Comparison of ENCODE assay signal across 1 cellular context in the genomic region with DNA sequence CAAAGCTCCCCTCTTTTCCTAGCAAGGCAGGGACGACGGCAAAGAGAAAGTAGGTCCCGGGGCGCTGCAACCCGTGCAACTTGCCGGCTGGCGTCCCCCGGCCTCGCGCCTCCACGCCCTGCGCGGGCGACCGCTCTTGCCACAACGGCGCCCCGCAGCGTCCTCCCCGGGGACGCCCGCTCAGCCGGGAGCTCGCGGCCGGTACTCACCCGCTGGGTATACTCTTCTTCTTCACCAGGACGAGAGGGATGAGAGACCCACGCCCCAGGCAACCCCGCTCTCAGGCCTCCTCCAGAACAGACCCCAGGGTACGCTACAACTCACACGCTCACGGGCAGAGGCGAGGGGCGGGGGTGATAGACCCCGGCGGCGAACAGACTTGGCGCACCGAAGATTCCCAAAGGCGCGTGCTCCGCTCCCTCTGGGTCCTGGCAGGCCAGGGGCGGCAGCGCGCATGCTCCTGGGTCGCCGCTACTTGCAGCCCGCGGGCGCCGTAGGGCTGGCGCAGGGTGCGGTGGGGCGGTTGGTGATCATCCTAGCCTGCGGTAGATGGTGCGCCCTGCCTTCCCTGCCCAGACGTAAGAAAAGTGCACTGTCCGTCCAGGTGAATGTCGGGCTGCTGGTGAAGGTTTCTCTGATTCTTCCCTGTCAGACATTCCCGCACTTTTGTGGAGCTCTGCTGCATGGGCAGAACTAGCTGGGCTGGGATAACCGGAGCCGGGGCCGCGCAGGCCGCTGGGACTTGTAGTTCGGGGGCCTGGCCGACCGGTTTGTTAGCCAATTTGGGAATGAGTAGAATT.
A peak's percentile ranks its signal among the peaks of the same experiment; 100 is the strongest.
TF ChIP-seq lines count a peak whose summit lies in the region.

TSS of gene CC2D2B (plus strand) at position 522 of the 800 bp plus-strand sequence. CDS start 3,349 bp downstream, outside the sequence.

TF ChIP-seq in HepG2, 621 proteins besides CTCF, POLR2A, EP300 and RAD21 (continued from another document and continues in another):
- peak; percentile 48; the same call in 1 of the 2 replicates for TF ChIP-seq ZNF598 (CRISPR knock-in tag; IDR thresholded peaks at IDR 0.05; ENCODE audit: borderline replicate concordance)
- TF ChIP-seq ZNF570 (CRISPR knock-in tag; IDR thresholded peaks at IDR 0.05; ENCODE audit: borderline replicate concordance), result no peak
- TF ChIP-seq ZNF766 (CRISPR knock-in tag; IDR thresholded peaks at IDR 0.05; ENCODE audit: borderline replicate concordance), result no peak
- no peak for TF ChIP-seq FOXA1 (IDR thresholded peaks at IDR 0.05)
- TF ChIP-seq FOXA1 (CRISPR knock-in tag; IDR thresholded peaks at IDR 0.05), result no peak; the same call in 1 of the 2 replicates
- no peak for TF ChIP-seq MBNL3 (CRISPR knock-in tag; conservative IDR thresholded peaks at IDR 0.05)
- peak; percentile 46; the same call in 1 of the 2 replicates for TF ChIP-seq ZNF350 (CRISPR knock-in tag; IDR thresholded peaks at IDR 0.05; ENCODE audit: borderline replicate concordance, low read depth)
- TF ChIP-seq ZNF136 (CRISPR knock-in tag; IDR thresholded peaks at IDR 0.05; ENCODE audit: low read depth), result no peak
- TF ChIP-seq, protein P1, sequence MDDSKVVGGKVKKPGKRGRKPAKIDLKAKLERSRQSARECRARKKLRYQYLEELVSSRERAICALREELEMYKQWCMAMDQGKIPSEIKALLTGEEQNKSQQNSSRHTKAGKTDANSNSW (CRISPR knock-in tag; IDR thresholded peaks at IDR 0.05; ENCODE audit: borderline replicate concordance), result no peak; the same call in 1 of the 2 replicates
- TF ChIP-seq, protein P2, sequence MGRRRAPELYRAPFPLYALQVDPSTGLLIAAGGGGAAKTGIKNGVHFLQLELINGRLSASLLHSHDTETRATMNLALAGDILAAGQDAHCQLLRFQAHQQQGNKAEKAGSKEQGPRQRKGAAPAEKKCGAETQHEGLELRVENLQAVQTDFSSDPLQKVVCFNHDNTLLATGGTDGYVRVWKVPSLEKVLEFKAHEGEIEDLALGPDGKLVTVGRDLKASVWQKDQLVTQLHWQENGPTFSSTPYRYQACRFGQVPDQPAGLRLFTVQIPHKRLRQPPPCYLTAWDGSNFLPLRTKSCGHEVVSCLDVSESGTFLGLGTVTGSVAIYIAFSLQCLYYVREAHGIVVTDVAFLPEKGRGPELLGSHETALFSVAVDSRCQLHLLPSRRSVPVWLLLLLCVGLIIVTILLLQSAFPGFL (CRISPR knock-in tag; IDR thresholded peaks at IDR 0.05), result no peak; the same call in 1 of the 2 replicates
- TF ChIP-seq PITX1 (CRISPR knock-in tag; IDR thresholded peaks at IDR 0.05), result no peak; the same call in 1 of the 2 replicates
- no peak for TF ChIP-seq NFIB (CRISPR knock-in tag; IDR thresholded peaks at IDR 0.05; ENCODE audit: borderline replicate concordance)
- no peak for TF ChIP-seq PCBP2 (optimal IDR thresholded peaks at IDR 0.05; ENCODE audit: low read depth, low read length, poor library complexity, severe bottlenecking)
- TF ChIP-seq DNMT1 (CRISPR knock-in tag; IDR thresholded peaks at IDR 0.05), result 0 out of 2 replicates have a peak, but pooled peaks have one; percentile 63
- TF ChIP-seq CHCHD3 (CRISPR knock-in tag; IDR thresholded peaks at IDR 0.05), result peak; percentile 23; the same call in 1 of the 2 replicates
- TF ChIP-seq ZNF331 (CRISPR knock-in tag; IDR thresholded peaks at IDR 0.05), result peak; percentile 34; the same call in 1 of the 2 replicates
- no peak for TF ChIP-seq SOX5 (CRISPR knock-in tag; IDR thresholded peaks at IDR 0.05; ENCODE audit: borderline replicate concordance)
- TF ChIP-seq ZNF878 (CRISPR knock-in tag; IDR thresholded peaks at IDR 0.05), result peak; percentile 85; the same call in 1 of the 2 replicates
- TF ChIP-seq, protein P3, sequence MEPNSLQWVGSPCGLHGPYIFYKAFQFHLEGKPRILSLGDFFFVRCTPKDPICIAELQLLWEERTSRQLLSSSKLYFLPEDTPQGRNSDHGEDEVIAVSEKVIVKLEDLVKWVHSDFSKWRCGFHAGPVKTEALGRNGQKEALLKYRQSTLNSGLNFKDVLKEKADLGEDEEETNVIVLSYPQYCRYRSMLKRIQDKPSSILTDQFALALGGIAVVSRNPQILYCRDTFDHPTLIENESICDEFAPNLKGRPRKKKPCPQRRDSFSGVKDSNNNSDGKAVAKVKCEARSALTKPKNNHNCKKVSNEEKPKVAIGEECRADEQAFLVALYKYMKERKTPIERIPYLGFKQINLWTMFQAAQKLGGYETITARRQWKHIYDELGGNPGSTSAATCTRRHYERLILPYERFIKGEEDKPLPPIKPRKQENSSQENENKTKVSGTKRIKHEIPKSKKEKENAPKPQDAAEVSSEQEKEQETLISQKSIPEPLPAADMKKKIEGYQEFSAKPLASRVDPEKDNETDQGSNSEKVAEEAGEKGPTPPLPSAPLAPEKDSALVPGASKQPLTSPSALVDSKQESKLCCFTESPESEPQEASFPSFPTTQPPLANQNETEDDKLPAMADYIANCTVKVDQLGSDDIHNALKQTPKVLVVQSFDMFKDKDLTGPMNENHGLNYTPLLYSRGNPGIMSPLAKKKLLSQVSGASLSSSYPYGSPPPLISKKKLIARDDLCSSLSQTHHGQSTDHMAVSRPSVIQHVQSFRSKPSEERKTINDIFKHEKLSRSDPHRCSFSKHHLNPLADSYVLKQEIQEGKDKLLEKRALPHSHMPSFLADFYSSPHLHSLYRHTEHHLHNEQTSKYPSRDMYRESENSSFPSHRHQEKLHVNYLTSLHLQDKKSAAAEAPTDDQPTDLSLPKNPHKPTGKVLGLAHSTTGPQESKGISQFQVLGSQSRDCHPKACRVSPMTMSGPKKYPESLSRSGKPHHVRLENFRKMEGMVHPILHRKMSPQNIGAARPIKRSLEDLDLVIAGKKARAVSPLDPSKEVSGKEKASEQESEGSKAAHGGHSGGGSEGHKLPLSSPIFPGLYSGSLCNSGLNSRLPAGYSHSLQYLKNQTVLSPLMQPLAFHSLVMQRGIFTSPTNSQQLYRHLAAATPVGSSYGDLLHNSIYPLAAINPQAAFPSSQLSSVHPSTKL (CRISPR knock-in tag; IDR thresholded peaks at IDR 0.05), result peak; percentile 17; the same call in 1 of the 2 replicates
- TF ChIP-seq NFRKB (IDR thresholded peaks at IDR 0.05), result no peak
- TF ChIP-seq, protein P4, sequence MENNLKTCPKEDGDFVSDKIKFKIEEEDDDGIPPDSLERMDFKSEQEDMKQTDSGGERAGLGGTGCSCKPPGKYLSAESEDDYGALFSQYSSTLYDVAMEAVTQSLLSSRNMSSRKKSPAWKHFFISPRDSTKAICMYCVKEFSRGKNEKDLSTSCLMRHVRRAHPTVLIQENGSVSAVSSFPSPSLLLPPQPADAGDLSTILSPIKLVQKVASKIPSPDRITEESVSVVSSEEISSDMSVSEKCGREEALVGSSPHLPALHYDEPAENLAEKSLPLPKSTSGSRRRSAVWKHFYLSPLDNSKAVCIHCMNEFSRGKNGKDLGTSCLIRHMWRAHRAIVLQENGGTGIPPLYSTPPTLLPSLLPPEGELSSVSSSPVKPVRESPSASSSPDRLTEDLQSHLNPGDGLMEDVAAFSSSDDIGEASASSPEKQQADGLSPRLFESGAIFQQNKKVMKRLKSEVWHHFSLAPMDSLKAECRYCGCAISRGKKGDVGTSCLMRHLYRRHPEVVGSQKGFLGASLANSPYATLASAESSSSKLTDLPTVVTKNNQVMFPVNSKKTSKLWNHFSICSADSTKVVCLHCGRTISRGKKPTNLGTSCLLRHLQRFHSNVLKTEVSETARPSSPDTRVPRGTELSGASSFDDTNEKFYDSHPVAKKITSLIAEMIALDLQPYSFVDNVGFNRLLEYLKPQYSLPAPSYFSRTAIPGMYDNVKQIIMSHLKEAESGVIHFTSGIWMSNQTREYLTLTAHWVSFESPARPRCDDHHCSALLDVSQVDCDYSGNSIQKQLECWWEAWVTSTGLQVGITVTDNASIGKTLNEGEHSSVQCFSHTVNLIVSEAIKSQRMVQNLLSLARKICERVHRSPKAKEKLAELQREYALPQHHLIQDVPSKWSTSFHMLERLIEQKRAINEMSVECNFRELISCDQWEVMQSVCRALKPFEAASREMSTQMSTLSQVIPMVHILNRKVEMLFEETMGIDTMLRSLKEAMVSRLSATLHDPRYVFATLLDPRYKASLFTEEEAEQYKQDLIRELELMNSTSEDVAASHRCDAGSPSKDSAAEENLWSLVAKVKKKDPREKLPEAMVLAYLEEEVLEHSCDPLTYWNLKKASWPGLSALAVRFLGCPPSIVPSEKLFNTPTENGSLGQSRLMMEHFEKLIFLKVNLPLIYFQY (CRISPR knock-in tag; IDR thresholded peaks at IDR 0.05; ENCODE audit: borderline replicate concordance), result no peak
- TF ChIP-seq ZNF713 (CRISPR knock-in tag; IDR thresholded peaks at IDR 0.05), result no peak
- TF ChIP-seq RFXAP (CRISPR knock-in tag; IDR thresholded peaks at IDR 0.05; ENCODE audit: borderline replicate concordance), result no peak
- TF ChIP-seq GATA4 (IDR thresholded peaks at IDR 0.05; ENCODE audit: borderline replicate concordance, low read depth), result 0 out of 2 replicates have a peak, but pooled peaks have one; percentile 11
- TF ChIP-seq POGZ (CRISPR knock-in tag; IDR thresholded peaks at IDR 0.05), result peak; percentile 56
- TF ChIP-seq POLR2G (IDR thresholded peaks at IDR 0.05; ENCODE audit: low read depth, low read length), result peak; percentile 87
- TF ChIP-seq JUND (CRISPR knock-in tag; IDR thresholded peaks at IDR 0.05), result peak; percentile 76; the same call in 1 of the 2 replicates
- TF ChIP-seq ZBTB4 (CRISPR knock-in tag; IDR thresholded peaks at IDR 0.05; ENCODE audit: borderline replicate concordance), result no peak
- TF ChIP-seq, protein P5, sequence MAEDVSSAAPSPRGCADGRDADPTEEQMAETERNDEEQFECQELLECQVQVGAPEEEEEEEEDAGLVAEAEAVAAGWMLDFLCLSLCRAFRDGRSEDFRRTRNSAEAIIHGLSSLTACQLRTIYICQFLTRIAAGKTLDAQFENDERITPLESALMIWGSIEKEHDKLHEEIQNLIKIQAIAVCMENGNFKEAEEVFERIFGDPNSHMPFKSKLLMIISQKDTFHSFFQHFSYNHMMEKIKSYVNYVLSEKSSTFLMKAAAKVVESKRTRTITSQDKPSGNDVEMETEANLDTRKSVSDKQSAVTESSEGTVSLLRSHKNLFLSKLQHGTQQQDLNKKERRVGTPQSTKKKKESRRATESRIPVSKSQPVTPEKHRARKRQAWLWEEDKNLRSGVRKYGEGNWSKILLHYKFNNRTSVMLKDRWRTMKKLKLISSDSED (CRISPR knock-in tag; IDR thresholded peaks at IDR 0.05), result no peak
- no peak for TF ChIP-seq PAF1 (CRISPR knock-in tag; IDR thresholded peaks at IDR 0.05)
- TF ChIP-seq, protein P6, sequence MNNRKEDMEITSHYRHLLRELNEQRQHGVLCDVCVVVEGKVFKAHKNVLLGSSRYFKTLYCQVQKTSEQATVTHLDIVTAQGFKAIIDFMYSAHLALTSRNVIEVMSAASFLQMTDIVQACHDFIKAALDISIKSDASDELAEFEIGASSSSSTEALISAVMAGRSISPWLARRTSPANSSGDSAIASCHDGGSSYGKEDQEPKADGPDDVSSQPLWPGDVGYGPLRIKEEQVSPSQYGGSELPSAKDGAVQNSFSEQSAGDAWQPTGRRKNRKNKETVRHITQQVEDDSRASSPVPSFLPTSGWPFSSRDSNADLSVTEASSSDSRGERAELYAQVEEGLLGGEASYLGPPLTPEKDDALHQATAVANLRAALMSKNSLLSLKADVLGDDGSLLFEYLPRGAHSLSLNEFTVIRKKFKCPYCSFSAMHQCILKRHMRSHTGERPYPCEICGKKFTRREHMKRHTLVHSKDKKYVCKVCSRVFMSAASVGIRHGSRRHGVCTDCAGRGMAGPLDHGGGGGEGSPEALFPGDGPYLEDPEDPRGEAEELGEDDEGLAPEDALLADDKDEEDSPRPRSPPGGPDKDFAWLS (CRISPR knock-in tag; IDR thresholded peaks at IDR 0.05; ENCODE audit: borderline replicate concordance), result no peak
- no peak for TF ChIP-seq NFIC (IDR thresholded peaks at IDR 0.05; ENCODE audit: low read length)
- TF ChIP-seq, protein P7, sequence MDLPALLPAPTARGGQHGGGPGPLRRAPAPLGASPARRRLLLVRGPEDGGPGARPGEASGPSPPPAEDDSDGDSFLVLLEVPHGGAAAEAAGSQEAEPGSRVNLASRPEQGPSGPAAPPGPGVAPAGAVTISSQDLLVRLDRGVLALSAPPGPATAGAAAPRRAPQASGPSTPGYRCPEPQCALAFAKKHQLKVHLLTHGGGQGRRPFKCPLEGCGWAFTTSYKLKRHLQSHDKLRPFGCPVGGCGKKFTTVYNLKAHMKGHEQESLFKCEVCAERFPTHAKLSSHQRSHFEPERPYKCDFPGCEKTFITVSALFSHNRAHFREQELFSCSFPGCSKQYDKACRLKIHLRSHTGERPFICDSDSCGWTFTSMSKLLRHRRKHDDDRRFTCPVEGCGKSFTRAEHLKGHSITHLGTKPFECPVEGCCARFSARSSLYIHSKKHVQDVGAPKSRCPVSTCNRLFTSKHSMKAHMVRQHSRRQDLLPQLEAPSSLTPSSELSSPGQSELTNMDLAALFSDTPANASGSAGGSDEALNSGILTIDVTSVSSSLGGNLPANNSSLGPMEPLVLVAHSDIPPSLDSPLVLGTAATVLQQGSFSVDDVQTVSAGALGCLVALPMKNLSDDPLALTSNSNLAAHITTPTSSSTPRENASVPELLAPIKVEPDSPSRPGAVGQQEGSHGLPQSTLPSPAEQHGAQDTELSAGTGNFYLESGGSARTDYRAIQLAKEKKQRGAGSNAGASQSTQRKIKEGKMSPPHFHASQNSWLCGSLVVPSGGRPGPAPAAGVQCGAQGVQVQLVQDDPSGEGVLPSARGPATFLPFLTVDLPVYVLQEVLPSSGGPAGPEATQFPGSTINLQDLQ (CRISPR knock-in tag; IDR thresholded peaks at IDR 0.05), result 0 out of 2 replicates have a peak, but pooled peaks have one; percentile 35
- no peak for TF ChIP-seq NCOR1 (IDR thresholded peaks at IDR 0.05; ENCODE audit: borderline replicate concordance, low read length)
- no peak for TF ChIP-seq ZSCAN25 (CRISPR knock-in tag; IDR thresholded peaks at IDR 0.05)
- TF ChIP-seq, protein P8, sequence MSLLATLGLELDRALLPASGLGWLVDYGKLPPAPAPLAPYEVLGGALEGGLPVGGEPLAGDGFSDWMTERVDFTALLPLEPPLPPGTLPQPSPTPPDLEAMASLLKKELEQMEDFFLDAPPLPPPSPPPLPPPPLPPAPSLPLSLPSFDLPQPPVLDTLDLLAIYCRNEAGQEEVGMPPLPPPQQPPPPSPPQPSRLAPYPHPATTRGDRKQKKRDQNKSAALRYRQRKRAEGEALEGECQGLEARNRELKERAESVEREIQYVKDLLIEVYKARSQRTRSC (CRISPR knock-in tag; IDR thresholded peaks at IDR 0.05; ENCODE audit: low read depth), result no peak
